8 cellular contexts compared by ENCODE assay signal in the genomic region with DNA sequence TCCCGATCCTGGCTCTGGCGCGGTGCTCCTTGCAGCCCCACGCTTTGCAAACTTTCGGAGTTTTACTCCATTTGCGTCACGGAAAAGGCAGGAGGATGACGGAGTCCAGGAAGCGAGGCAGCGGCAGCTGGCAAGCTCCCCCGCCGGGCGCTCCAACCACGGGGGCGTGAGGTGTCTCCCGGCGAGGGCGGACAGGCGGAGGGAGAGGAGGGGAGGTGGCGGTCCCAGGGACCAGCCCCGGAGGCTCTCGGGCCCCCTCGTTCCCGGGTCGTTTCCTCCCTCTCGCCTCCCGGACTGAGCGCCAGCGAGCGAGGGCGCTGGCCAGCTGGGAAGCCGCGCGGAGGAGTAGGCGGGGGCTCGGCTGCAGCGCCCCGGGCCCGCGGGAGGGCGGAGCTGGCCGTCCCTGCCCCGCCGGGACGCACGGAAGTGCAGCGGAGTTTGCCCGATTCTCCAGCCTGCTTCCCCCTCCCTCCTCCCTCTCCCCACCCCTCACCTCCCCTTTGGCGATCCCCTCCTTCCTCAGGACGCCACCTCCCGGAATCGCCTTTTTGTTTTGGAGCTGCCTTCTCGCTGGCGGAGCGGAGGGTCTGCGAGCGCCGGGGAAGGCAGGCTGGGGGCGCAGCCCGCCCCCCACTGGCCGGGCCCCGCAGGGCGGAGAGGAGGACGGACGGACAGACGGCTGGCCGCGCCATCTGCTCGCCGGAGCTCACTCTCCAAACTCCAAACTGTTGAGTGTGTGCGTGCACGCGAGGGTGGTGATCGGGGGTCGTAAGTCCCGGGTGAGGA. TPM values are rescaled to one million over a fixed set of nuclear protein-coding genes. Genes with fewer than 3 reads are reported as not detected.
DNase-seq lines count a peak whose midpoint lies in the region; ATAC-seq and TF ChIP-seq lines count a peak whose summit lies in the region.

A gene with protein sequence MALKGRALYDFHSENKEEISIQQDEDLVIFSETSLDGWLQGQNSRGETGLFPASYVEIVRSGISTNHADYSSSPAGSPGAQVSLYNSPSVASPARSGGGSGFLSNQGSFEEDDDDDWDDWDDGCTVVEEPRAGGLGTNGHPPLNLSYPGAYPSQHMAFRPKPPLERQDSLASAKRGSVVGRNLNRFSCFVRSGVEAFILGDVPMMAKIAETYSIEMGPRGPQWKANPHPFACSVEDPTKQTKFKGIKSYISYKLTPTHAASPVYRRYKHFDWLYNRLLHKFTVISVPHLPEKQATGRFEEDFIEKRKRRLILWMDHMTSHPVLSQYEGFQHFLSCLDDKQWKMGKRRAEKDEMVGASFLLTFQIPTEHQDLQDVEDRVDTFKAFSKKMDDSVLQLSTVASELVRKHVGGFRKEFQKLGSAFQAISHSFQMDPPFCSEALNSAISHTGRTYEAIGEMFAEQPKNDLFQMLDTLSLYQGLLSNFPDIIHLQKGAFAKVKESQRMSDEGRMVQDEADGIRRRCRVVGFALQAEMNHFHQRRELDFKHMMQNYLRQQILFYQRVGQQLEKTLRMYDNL (plus strand): TSS at position 543 of the 786 bp plus-strand sequence. CDS start 1,191 bp downstream, outside the sequence.

- no peak for TF ChIP-seq EP300 in gastroesophageal sphincter (IDR thresholded peaks at IDR 0.05)

- no peaks in the 10 kb centered on the region for H3K36me3 ChIP-seq in CD8-positive, alpha-beta memory T cell (ENCODE audit: insufficient read depth, low read length)
- H3K36me3 ChIP-seq in RWPE2 (ENCODE audit: low read depth) (peaks cover 25% of the 10 kb centered on the region), gastroesophageal sphincter (peaks cover 0 to 6% of the 10 kb centered on the region in 2 donors)

- POLR2A ChIA-PET in CD8-positive, alpha-beta memory T cell (lab: Charles Lee) = interaction anchor here (0.6 to 2.4 kb wide), 8 partner anchors 10 to 279 kb away, joined by 3 to 19 read pairs (median 6); a partner anchor contains a TSS

- DNase-seq in CD8-positive, alpha-beta memory T cell = peak; percentile 43 to 72 (median 45)
- DNase-seq in HFFc6 = peak; percentile 73
- DNase-seq in RWPE2 (ENCODE audit: low spot score) = peak; percentile 87
- DNase-seq in activated naive CD4-positive, alpha-beta T cell treated with anti-CD3 and anti-CD28 coated beads, Interleukin-2, amount 50 U/mL, for 16 hours = peak; percentile 54
- DNase-seq in neural crest cell (ENCODE audit: low read depth, low spot score) = peak; percentile 65
- peak; percentile 33 for DNase-seq in superior temporal gyrus (ENCODE audit: extremely low spot score)

- no peaks in the 10 kb centered on the region for H3K9me3 ChIP-seq in CD8-positive, alpha-beta memory T cell (ENCODE audit: low read length)
- H3K9me3 ChIP-seq in RWPE2 (ENCODE audit: severe bottlenecking) = no peaks in the 10 kb centered on the region
- no peaks in the 10 kb centered on the region for H3K9me3 ChIP-seq in gastroesophageal sphincter

- ATAC-seq in RWPE2 (ENCODE audit: low read depth) (peak; percentile 74), gastroesophageal sphincter (peak; percentile 87), HG03378 (IDR thresholded peaks at IDR 0.05; ENCODE audit: unreplicated experiment) (no peak)

- peak within 1 kb of the TSS in 7 of 8 donors; percentile 66 to 92 (median 84) for H3K27ac Mint-ChIP-seq in CD8-positive, alpha-beta memory T cell
- H3K27ac Mint-ChIP-seq in HFFc6 (peak within 1 kb of the TSS; percentile 96), neural crest cell (ENCODE audit: unreplicated experiment) (peak within 1 kb of the TSS; percentile 98)

- peaks cover 0 to 7% (median 0%) of the 10 kb centered on the region in 3 donors for H3K36me3 Mint-ChIP-seq in CD8-positive, alpha-beta memory T cell
- H3K36me3 Mint-ChIP-seq in HFFc6 (ENCODE audit: low read depth) (peaks cover 27% of the 10 kb centered on the region), neural crest cell (ENCODE audit: low read depth) (peaks cover 3% of the 10 kb centered on the region)

- CTCF ChIA-PET in CD8-positive, alpha-beta memory T cell (lab: Charles Lee) = interaction anchor here (0.7 to 3.1 kb wide), 12 partner anchors 22 to 279 kb away, joined by 3 to 22 read pairs (median 4); a partner anchor contains a TSS

- no peaks in the 10 kb centered on the region for H3K27me3 ChIP-seq in CD8-positive, alpha-beta memory T cell (ENCODE audit: insufficient read depth, low read length, poor library complexity, severe bottlenecking)
- no peaks in the 10 kb centered on the region for H3K27me3 ChIP-seq in RWPE2 (ENCODE audit: insufficient read depth, poor library complexity, severe bottlenecking)
- H3K27me3 ChIP-seq in gastroesophageal sphincter = no peaks in the 10 kb centered on the region

- peaks cover 21% of the 10 kb centered on the region for H3K4me1 ChIP-seq in CD8-positive, alpha-beta memory T cell (ENCODE audit: insufficient read depth, low read length)
- peaks cover 35% of the 10 kb centered on the region for H3K4me1 ChIP-seq in RWPE2 (ENCODE audit: insufficient read depth, poor library complexity, severe bottlenecking)
- H3K4me1 ChIP-seq in gastroesophageal sphincter = peaks cover 2 to 59% (median 40%) of the 10 kb centered on the region in 3 donors

- H3K4me3 ChIP-seq in CD8-positive, alpha-beta memory T cell (ENCODE audit: low read length) = peak within 1 kb of the TSS; percentile 93
- peak within 1 kb of the TSS; percentile 58 for H3K4me3 ChIP-seq in RWPE2 (ENCODE audit: severe bottlenecking)
- peak within 1 kb of the TSS; percentile 86 to 90 for H3K4me3 ChIP-seq in gastroesophageal sphincter

- H3K4me1 Mint-ChIP-seq in CD8-positive, alpha-beta memory T cell = peaks cover 34 to 57% (median 40%) of the 10 kb centered on the region in 3 donors
- H3K4me1 Mint-ChIP-seq in HFFc6 (ENCODE audit: low read depth) (peaks cover 78% of the 10 kb centered on the region), neural crest cell (peaks cover 48% of the 10 kb centered on the region)

- TF ChIP-seq CTCF in HFFc6 (IDR thresholded peaks at IDR 0.05) = peak; percentile 82
- TF ChIP-seq CTCF in RWPE2 (IDR thresholded peaks at IDR 0.05; ENCODE audit: poor library complexity, severe bottlenecking) = peak; percentile 84
- peak in 3 of 4 experiments; percentile 30 to 78 (median 68) for TF ChIP-seq CTCF in gastroesophageal sphincter (IDR thresholded peaks at IDR 0.05)
- peak; percentile 61 for TF ChIP-seq CTCF in neural crest cell (conservative IDR thresholded peaks at IDR 0.05)

- H3K4me3 Mint-ChIP-seq in CD8-positive, alpha-beta memory T cell = peak within 1 kb of the TSS; percentile 83 to 93 (median 88)
- peak within 1 kb of the TSS; percentile 97 for H3K4me3 Mint-ChIP-seq in HFFc6
- peak within 1 kb of the TSS; percentile 97 for H3K4me3 Mint-ChIP-seq in neural crest cell

- H3K9me3 Mint-ChIP-seq in CD8-positive, alpha-beta memory T cell = no peaks in the 10 kb centered on the region
- H3K9me3 Mint-ChIP-seq in HFFc6 = no peaks in the 10 kb centered on the region
- no peaks in the 10 kb centered on the region for H3K9me3 Mint-ChIP-seq in neural crest cell

- H3K27ac ChIP-seq in CD8-positive, alpha-beta memory T cell (ENCODE audit: low read depth, low read length) = peak within 1 kb of the TSS; percentile 70
- H3K27ac ChIP-seq in RWPE2 (ENCODE audit: poor library complexity, severe bottlenecking) (peak within 1 kb of the TSS; percentile 81), gastroesophageal sphincter (peak within 1 kb of the TSS; percentile 92 to 98 (median 96))

- whole genome bisulfite sequencing in gastroesophageal sphincter (ENCODE audit: low coverage in 1 of 2), 2 donors = 0% methylated on average over 1 to 3 of the region's 76 CpGs

- TF ChIP-seq POLR2A in gastroesophageal sphincter (IDR thresholded peaks at IDR 0.05) = peak; percentile 84 to 88

- no peaks in the 10 kb centered on the region for H3K27me3 Mint-ChIP-seq in CD8-positive, alpha-beta memory T cell
- H3K27me3 Mint-ChIP-seq in HFFc6 (ENCODE audit: insufficient read depth) (peaks cover 2% of the 10 kb centered on the region; the same call in 1 of the 2 replicates), neural crest cell (ENCODE audit: low read depth) (no peaks in the 10 kb centered on the region)

RNA-seq across cellular contexts. Expression of the gene that starts here (rescaled TPM):
- total RNA-seq in CD8-positive, alpha-beta memory T cell = 1 to 10 TPM; 3.1 to 3.5 TPM
- 1.1 TPM for polyA plus RNA-seq in CD8-positive, alpha-beta memory T cell
- total RNA-seq in HFFc6 (2021; fragmentation: NEBNext Ultra II Directional; extraction: Animal tissue kit (Norgen Biotek cat#: 25700)) = 10 to 100 TPM; 23.3 to 28.1 (median 25.3) TPM
- total RNA-seq in gastroesophageal sphincter (10 to 100 TPM; 32.8 to 51.5 (median 41.2) TPM), neural crest cell (22.2 and 23.4 TPM in 2 replicates)

Comparison
In these comparisons a context has a peak if more than half of its experiments do, and no peak if none do; other contexts are left out.
1. DNase-seq: peak in every context shown above with its lines; median percentile 87 in RWPE2; 73 in HFFc6; 65 in neural crest cell; 54 in activated naive CD4-positive, alpha-beta T cell treated with anti-CD3 and anti-CD28 coated beads, Interleukin-2, amount 50 U/mL, for 16 hours; 45 in CD8-positive, alpha-beta memory T cell; 33 in superior temporal gyrus.